ENCODE assay signal across 1 cellular context in genomic region chr20:37406010-37406998, GRCh38.
TF ChIP-seq lines count a peak whose summit lies in the region.

No MANE protein-coding gene starts in this region.

TF ChIP-seq in HepG2, 621 proteins besides CTCF, POLR2A, EP300 and RAD21 (continued from another document and continues in another):
- TF ChIP-seq BCLAF1 (IDR thresholded peaks at IDR 0.05) (no peak), BCL3 (CRISPR knock-in tag; IDR thresholded peaks at IDR 0.05) (peak; percentile 90), ZSCAN25 (CRISPR knock-in tag; IDR thresholded peaks at IDR 0.05) (peak; percentile 43; the same call in 1 of the 2 replicates), SP5 (CRISPR knock-in tag; IDR thresholded peaks at IDR 0.05; ENCODE audit: borderline replicate concordance, low read depth) (no peak), ZHX1 (CRISPR knock-in tag; IDR thresholded peaks at IDR 0.05; ENCODE audit: low read depth) (peak; percentile 90), ZSCAN20 (CRISPR knock-in tag; IDR thresholded peaks at IDR 0.05; ENCODE audit: borderline replicate concordance) (no peak), TBP (CRISPR knock-in tag; IDR thresholded peaks at IDR 0.05) (no peak), ZNF574 (CRISPR knock-in tag; IDR thresholded peaks at IDR 0.05) (peak; percentile 93), SRF (IDR thresholded peaks at IDR 0.05; ENCODE audit: low read depth, low read length) (no peak), TBL1XR1 (IDR thresholded peaks at IDR 0.05; ENCODE audit: borderline replicate concordance, low read length, partially characterized antibody) (no peak), ZNF10 (CRISPR knock-in tag; IDR thresholded peaks at IDR 0.05; ENCODE audit: borderline replicate concordance, low read depth) (no peak), ZKSCAN1 (IDR thresholded peaks at IDR 0.05; ENCODE audit: low read length) (no peak), ZNF430 (CRISPR knock-in tag; IDR thresholded peaks at IDR 0.05) (peak; percentile 94), JUND (CRISPR knock-in tag; IDR thresholded peaks at IDR 0.05) (peak; percentile 66), MYC (CRISPR knock-in tag; IDR thresholded peaks at IDR 0.05; ENCODE audit: borderline replicate concordance) (peak; percentile 99), GRHL1 (CRISPR knock-in tag; conservative IDR thresholded peaks at IDR 0.05) (no peak), GTF3A (CRISPR knock-in tag; conservative IDR thresholded peaks at IDR 0.05) (peak; percentile 94; the same call in 1 of the 2 replicates), THYN1 (CRISPR knock-in tag; IDR thresholded peaks at IDR 0.05; ENCODE audit: borderline replicate concordance, low read depth) (no peak), TP53 (CRISPR knock-in tag; conservative IDR thresholded peaks at IDR 0.05) (no peak), SRSF4 (IDR thresholded peaks at IDR 0.05; ENCODE audit: low read depth, low read length, poor library complexity, severe bottlenecking) (no peak), ZNF562 (CRISPR knock-in tag; IDR thresholded peaks at IDR 0.05; ENCODE audit: borderline replicate concordance) (no peak), TEF (CRISPR knock-in tag; IDR thresholded peaks at IDR 0.05) (no peak; the same call in 1 of the 2 replicates), SATB2 (CRISPR knock-in tag; IDR thresholded peaks at IDR 0.05) (peak; percentile 84; the same call in 1 of the 2 replicates), GATAD2A (CRISPR knock-in tag; IDR thresholded peaks at IDR 0.05) (0 out of 2 replicates have a peak, but pooled peaks have one; percentile 58), ARID4A (CRISPR knock-in tag; IDR thresholded peaks at IDR 0.05; ENCODE audit: borderline replicate concordance) (peak; percentile 75; the same call in 1 of the 2 replicates), FOXM1 (CRISPR knock-in tag; IDR thresholded peaks at IDR 0.05) (no peak), ZNF776 (CRISPR knock-in tag; IDR thresholded peaks at IDR 0.05) (peak; percentile 99; the same call in 1 of the 2 replicates), KLF6 (CRISPR knock-in tag; IDR thresholded peaks at IDR 0.05) (peak; percentile 90; the same call in 1 of the 2 replicates), HES4 (CRISPR knock-in tag; IDR thresholded peaks at IDR 0.05; ENCODE audit: borderline replicate concordance) (peak; percentile 99), HNRNPH1 (optimal IDR thresholded peaks at IDR 0.05; ENCODE audit: low read depth, low read length) (no peak), NCOA1 (CRISPR knock-in tag; IDR thresholded peaks at IDR 0.05) (0 out of 2 replicates have a peak, but pooled peaks have one; percentile 20), ZNF563 (CRISPR knock-in tag; IDR thresholded peaks at IDR 0.05) (peak; percentile 99), NRL (CRISPR knock-in tag; IDR thresholded peaks at IDR 0.05; ENCODE audit: borderline replicate concordance) (peak; percentile 100), MED8 (CRISPR knock-in tag; IDR thresholded peaks at IDR 0.05; ENCODE audit: insufficient replicate concordance) (no peak), ZNF746 (CRISPR knock-in tag; IDR thresholded peaks at IDR 0.05) (peak; percentile 54; the same call in 1 of the 2 replicates), MED13 (CRISPR knock-in tag; IDR thresholded peaks at IDR 0.05) (peak; percentile 87), ZNF510 (CRISPR knock-in tag; IDR thresholded peaks at IDR 0.05; ENCODE audit: low read depth) (peak; percentile 78; the same call in 1 of the 2 replicates), ZNF577 (CRISPR knock-in tag; IDR thresholded peaks at IDR 0.05; ENCODE audit: borderline replicate concordance, low read depth) (no peak), THAP8 (CRISPR knock-in tag; IDR thresholded peaks at IDR 0.05; ENCODE audit: borderline replicate concordance) (peak; percentile 47; the same call in 1 of the 2 replicates), ZNF652 (CRISPR knock-in tag; IDR thresholded peaks at IDR 0.05; ENCODE audit: borderline replicate concordance, low read depth) (no peak), SAFB2 (CRISPR knock-in tag; IDR thresholded peaks at IDR 0.05; ENCODE audit: borderline replicate concordance, low read depth) (peak; percentile 100), PHF5A (CRISPR knock-in tag; IDR thresholded peaks at IDR 0.05; ENCODE audit: low read depth, unreplicated experiment) (no peak), ZFP62 (CRISPR knock-in tag; IDR thresholded peaks at IDR 0.05) (no peak), NAIF1 (CRISPR knock-in tag; IDR thresholded peaks at IDR 0.05; ENCODE audit: borderline replicate concordance) (no peak), KMT2B (CRISPR knock-in tag; IDR thresholded peaks at IDR 0.05) (0 out of 2 replicates have a peak, but pooled peaks have one; percentile 48), ZNF225 (CRISPR knock-in tag; IDR thresholded peaks at IDR 0.05) (peak; percentile 97)
